In genomic region chr12:129001-129400, GRCh38 we compare ENCODE assay signal across 1 cellular context.
TF ChIP-seq lines count a peak whose summit lies in the region.

No MANE protein-coding gene starts in this region.

TF ChIP-seq in H1, 55 proteins besides CTCF, POLR2A, EP300 and RAD21 (continued from another document):
- TF ChIP-seq CHD7 (IDR thresholded peaks at IDR 0.05; ENCODE audit: insufficient replicate concordance, low read length) = no peak
- TF ChIP-seq RXRA (IDR thresholded peaks at IDR 0.05; ENCODE audit: insufficient read depth, low read depth, low read length) = no peak
- TF ChIP-seq KDM1A (IDR thresholded peaks at IDR 0.05; ENCODE audit: borderline replicate concordance, low read length) = no peak
